Comparison of ENCODE assay signal across 1 cellular context in the genomic region with DNA sequence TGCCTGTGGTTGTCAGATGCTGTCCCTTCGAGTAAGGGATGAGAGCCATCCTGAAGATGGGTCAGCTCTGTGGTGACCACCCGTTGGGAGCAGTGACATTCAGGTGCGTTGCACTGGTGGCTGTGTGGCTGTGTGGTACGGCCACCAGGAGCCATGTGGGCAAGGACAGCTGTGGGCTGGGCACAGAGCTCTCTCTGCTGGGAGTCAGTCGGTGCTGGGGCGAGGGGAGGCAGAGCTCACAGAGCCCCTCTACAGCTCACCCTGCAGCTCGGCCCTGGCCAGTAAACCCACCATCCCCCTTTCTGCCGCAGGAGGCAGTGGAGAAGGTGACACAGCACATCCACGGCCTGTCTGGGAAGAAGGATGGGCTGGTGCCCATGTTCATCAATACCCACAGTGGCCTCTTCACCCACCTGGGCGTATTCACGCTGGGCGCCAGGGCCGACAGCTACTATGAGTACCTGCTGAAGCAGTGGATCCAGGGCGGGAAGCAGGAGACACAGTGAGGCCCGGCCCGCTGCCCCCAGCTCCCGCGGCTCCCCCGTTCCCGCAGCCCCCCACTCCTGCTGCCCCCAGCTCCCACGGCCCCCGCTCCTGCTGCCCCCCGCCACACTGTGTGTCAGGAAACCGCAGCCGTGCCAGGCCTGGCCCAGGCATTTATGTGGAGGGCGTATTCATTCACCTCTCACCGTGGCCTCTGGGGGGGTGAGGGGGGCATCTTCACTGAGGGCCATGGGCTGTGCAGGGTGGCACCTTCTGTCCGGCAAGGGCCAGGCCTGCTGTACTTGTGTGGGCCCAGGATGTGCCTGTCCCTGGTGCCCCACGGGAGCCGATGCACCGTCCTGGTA.
TF ChIP-seq lines count a peak whose summit lies in the region.

No MANE protein-coding gene starts in this region.

TF ChIP-seq in HCT116, 20 proteins besides CTCF, POLR2A, EP300 and RAD21 (continued from another document):
- TF ChIP-seq, protein P1, sequence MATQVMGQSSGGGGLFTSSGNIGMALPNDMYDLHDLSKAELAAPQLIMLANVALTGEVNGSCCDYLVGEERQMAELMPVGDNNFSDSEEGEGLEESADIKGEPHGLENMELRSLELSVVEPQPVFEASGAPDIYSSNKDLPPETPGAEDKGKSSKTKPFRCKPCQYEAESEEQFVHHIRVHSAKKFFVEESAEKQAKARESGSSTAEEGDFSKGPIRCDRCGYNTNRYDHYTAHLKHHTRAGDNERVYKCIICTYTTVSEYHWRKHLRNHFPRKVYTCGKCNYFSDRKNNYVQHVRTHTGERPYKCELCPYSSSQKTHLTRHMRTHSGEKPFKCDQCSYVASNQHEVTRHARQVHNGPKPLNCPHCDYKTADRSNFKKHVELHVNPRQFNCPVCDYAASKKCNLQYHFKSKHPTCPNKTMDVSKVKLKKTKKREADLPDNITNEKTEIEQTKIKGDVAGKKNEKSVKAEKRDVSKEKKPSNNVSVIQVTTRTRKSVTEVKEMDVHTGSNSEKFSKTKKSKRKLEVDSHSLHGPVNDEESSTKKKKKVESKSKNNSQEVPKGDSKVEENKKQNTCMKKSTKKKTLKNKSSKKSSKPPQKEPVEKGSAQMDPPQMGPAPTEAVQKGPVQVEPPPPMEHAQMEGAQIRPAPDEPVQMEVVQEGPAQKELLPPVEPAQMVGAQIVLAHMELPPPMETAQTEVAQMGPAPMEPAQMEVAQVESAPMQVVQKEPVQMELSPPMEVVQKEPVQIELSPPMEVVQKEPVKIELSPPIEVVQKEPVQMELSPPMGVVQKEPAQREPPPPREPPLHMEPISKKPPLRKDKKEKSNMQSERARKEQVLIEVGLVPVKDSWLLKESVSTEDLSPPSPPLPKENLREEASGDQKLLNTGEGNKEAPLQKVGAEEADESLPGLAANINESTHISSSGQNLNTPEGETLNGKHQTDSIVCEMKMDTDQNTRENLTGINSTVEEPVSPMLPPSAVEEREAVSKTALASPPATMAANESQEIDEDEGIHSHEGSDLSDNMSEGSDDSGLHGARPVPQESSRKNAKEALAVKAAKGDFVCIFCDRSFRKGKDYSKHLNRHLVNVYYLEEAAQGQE (IDR thresholded peaks at IDR 0.05; ENCODE audit: low read depth), result no peak
- TF ChIP-seq TCF7L2 (IDR thresholded peaks at IDR 0.05; ENCODE audit: borderline replicate concordance, extremely low read depth, insufficient read depth, insufficient read length) (no peak), MAX (IDR thresholded peaks at IDR 0.05) (no peak), ZNF274 (IDR thresholded peaks at IDR 0.05; ENCODE audit: low read depth, low read length) (no peak), SRF (IDR thresholded peaks at IDR 0.05; ENCODE audit: low read depth) (no peak)
